ENCODE assay signal across 24 cellular contexts in the genomic region with DNA sequence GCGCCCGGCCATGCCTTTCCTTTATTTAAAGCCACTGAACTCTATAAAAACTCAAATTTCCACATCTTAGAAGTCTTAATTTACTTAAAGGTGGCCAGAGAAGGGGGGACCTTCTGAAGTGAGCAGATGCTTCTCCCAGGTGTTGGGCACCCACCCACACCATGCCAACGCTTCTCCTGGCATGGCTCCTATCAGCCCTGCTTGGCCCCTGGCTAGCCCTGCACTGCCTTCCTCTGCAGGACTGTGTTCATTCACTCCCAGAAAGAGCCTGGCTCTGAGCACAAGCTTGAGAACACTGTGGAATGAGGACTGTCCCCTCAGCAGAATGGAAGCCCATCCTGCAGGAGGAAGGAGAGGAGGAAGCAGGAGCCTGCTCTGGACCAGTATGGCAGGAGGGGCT. TPM values are rescaled to one million over a fixed set of nuclear protein-coding genes. Genes with fewer than 3 reads are reported as not detected.
DNase-seq lines count a peak whose midpoint lies in the region; ATAC-seq, FAIRE-seq and TF ChIP-seq lines count a peak whose summit lies in the region.
"Had no signal": no experiment of that assay in that cellular context is flagged by ENCODE, and none has a peak within 500 bp of the region (broad histone marks: within the 10 kb centered on the region; RNA-seq: fewer than 3 reads in every experiment).

No MANE protein-coding gene starts in this region.

- DNase-seq in HepG2 (ENCODE audit: low spot score): no peak
- no peak for DNase-seq in endodermal cell
- DNase-seq in osteoblast (ENCODE audit: insufficient read length, low spot score, missing footprints): peak; percentile 35
- DNase-seq in upper lobe of right lung: no peak
- no peak for DNase-seq in HK-2 (ENCODE audit: unreplicated experiment)
- DNase-seq in NCI-H526 (lab: John Stamatoyannopoulos, UW): no peak
- no peak for DNase-seq in NCI-H1105 (lab: John Stamatoyannopoulos, UW)
- DNase-seq: activated CD4-positive, alpha-beta T cell treated with anti-CD3 and anti-CD28 coated beads, Interleukin-2, amount 10 ng/mL, durations not matched to agents 24 days and 14 days; activated naive CD4-positive, alpha-beta T cell treated with anti-CD3 and anti-CD28 coated beads, Interleukin-2, amount 50 U/mL, for 16 hours; aorta; central memory CD4-positive, alpha-beta T cell; glutamatergic neuron; IMR-90; NCI-H1105 treated with DMSO at 0.1 percent for 48 hours; NCI-H2081; NCI-H345; NCI-H82 had no signal

- TF ChIP-seq RAD21 in liver (IDR thresholded peaks at IDR 0.05) (no peak), HepG2 (CRISPR knock-in tag; IDR thresholded peaks at IDR 0.05) (no peak)

- H3K4me1 Mint-ChIP-seq in endodermal cell: peaks cover 12% of the 10 kb centered on the region

- no peaks in the 10 kb centered on the region for H3K27me3 Mint-ChIP-seq in endodermal cell (ENCODE audit: insufficient read depth)
- H3K27me3 Mint-ChIP-seq: activated CD4-positive, alpha-beta T cell treated with anti-CD3 and anti-CD28 coated beads, Interleukin-2, amount 10 ng/mL, durations not matched to agents 24 days and 14 days; progenitor cell of endocrine pancreas had no signal

- peak overlapping the region; percentile 55 to 81 for H3K27ac ChIP-seq in liver (ENCODE audit: low read depth in 1 of 2, low read length in 2 of 2)
- H3K27ac ChIP-seq in HepG2 (ENCODE audit: extremely low read length, insufficient read depth, low read length): no peak overlapping the region
- no peak overlapping the region for H3K27ac ChIP-seq in endodermal cell (ENCODE audit: low read depth, low read length)
- no peak overlapping the region for H3K27ac ChIP-seq in osteoblast (ENCODE audit: low read depth, low read length)
- H3K27ac ChIP-seq in upper lobe of right lung: peak overlapping the region; percentile 72
- H3K27ac ChIP-seq: C4-2B had no signal

- TF ChIP-seq EP300 in HepG2 (IDR thresholded peaks at IDR 0.05; ENCODE audit: low read depth in 2 of 2, low read length in 2 of 2): no peak
- no peak for TF ChIP-seq EP300 in HepG2 (CRISPR knock-in tag; IDR thresholded peaks at IDR 0.05; ENCODE audit: borderline replicate concordance)

- POLR2A ChIA-PET in HepG2 (lab: Yijun Ruan, JAX): no interaction called here

- FAIRE-seq in HepG2 (lab: Jason Lieb, UNC): no peak
- FAIRE-seq: D721Med, H54 had no signal

- no peak for TF ChIP-seq POLR2A in HepG2 (IDR thresholded peaks at IDR 0.05; ENCODE audit: insufficient read depth in 1 of 2, low read depth in 2 of 2, low read length in 2 of 2)

- BruUV-seq in HepG2 (replicated peaks; lab: Mats Ljungman, UMichigan): no TSS peak

- peak overlapping the region; percentile 48 for H3K27ac Mint-ChIP-seq in endodermal cell
- H3K27ac Mint-ChIP-seq: activated CD4-positive, alpha-beta T cell treated with anti-CD3 and anti-CD28 coated beads, Interleukin-2, amount 10 ng/mL, durations not matched to agents 24 days and 14 days; nephron; progenitor cell of endocrine pancreas had no signal

- in situ Hi-C loops in HepG2 (cut with HindIII; ENCODE audit: extremely low pct_ligation_motif_present, low pct_unique_long_range_greater_than_20kb): no loop called here

- H3K36me3 Mint-ChIP-seq in endodermal cell (ENCODE audit: low read depth): peaks cover 37% of the 10 kb centered on the region

- H4K20me1 ChIP-seq in HepG2 (ENCODE audit: insufficient read depth, low read length) (peaks cover 5% of the 10 kb centered on the region), osteoblast (ENCODE audit: insufficient read depth, low read length) (peaks cover 18% of the 10 kb centered on the region)

- H3K4me3 Mint-ChIP-seq in endodermal cell: no peak overlapping the region
- H3K4me3 Mint-ChIP-seq: activated CD4-positive, alpha-beta T cell treated with anti-CD3 and anti-CD28 coated beads, Interleukin-2, amount 10 ng/mL, durations not matched to agents 24 days and 14 days; nephron had no signal

- intact Hi-C loops in HepG2 (cut with micrococcal nuclease; ENCODE audit: unreplicated experiment) (no loop called here), upper lobe of right lung (cut with DNase I) (no loop called here)

- no peaks in the 10 kb centered on the region for H3K27me3 ChIP-seq in liver (ENCODE audit: control insufficient read depth in 4 of 4, insufficient read depth in 4 of 4, low read length in 3 of 4)
- H3K27me3 ChIP-seq in HepG2 (ENCODE audit: control insufficient read depth in 1 of 2, insufficient read depth in 2 of 2, low read length in 2 of 2): no peaks in the 10 kb centered on the region
- no peaks in the 10 kb centered on the region for H3K27me3 ChIP-seq in endodermal cell (ENCODE audit: control insufficient read depth, insufficient read depth, low read length, poor library complexity, severe bottlenecking)
- H3K27me3 ChIP-seq in osteoblast (ENCODE audit: insufficient read depth, low read length): no peaks in the 10 kb centered on the region
- no peaks in the 10 kb centered on the region for H3K27me3 ChIP-seq in upper lobe of right lung

- peaks cover 11% of the 10 kb centered on the region for H3K79me2 ChIP-seq in HepG2 (ENCODE audit: insufficient read depth, low read length)
- H3K79me2 ChIP-seq in osteoblast (ENCODE audit: insufficient read depth, low read length): peaks cover 33% of the 10 kb centered on the region

- CTCF ChIA-PET in HepG2 (lab: Yijun Ruan, JAX; ENCODE audit: low intra/inter-chr PET ratio, low total read pairs): no interaction called here

- H3K4me3 ChIP-seq in liver (ENCODE audit: low read depth in 1 of 3, low read length in 3 of 3) (no peak overlapping the region), HepG2 (replicated peaks in 1 of 3; ENCODE audit: insufficient read depth in 1 of 3, low read depth in 2 of 3, low read length in 3 of 3) (no peak overlapping the region), endodermal cell (ENCODE audit: low read length) (no peak overlapping the region), osteoblast (ENCODE audit: insufficient read depth, low read length) (no peak overlapping the region), upper lobe of right lung (no peak overlapping the region)

- peaks cover 0 to 10% (median 3%) of the 10 kb centered on the region in 4 donors for H3K36me3 ChIP-seq in liver (ENCODE audit: control insufficient read depth in 4 of 4, insufficient read depth in 3 of 4, low read depth in 1 of 4, low read length in 3 of 4)
- peaks cover 45 to 66% of the 10 kb centered on the region in 2 experiments for H3K36me3 ChIP-seq in HepG2 (replicated peaks in 1 of 2; ENCODE audit: control insufficient read depth in 1 of 2, insufficient read depth in 2 of 2, low read length in 2 of 2)
- peaks cover 42% of the 10 kb centered on the region for H3K36me3 ChIP-seq in endodermal cell (ENCODE audit: control insufficient read depth, insufficient read depth, low read length)
- peaks cover 19% of the 10 kb centered on the region for H3K36me3 ChIP-seq in osteoblast (ENCODE audit: insufficient read depth, low read length)
- H3K36me3 ChIP-seq in upper lobe of right lung: peaks cover 27% of the 10 kb centered on the region

- ATAC-seq in HepG2 (no peak), upper lobe of right lung (no peak)
- ATAC-seq: SK-N-SH treated with all-trans-retinoic acid at 6 μM for 48 hours had no signal

- H3K9ac ChIP-seq in liver (ENCODE audit: low read depth in 1 of 2, low read length in 2 of 2): no peak overlapping the region
- no peak overlapping the region for H3K9ac ChIP-seq in HepG2 (ENCODE audit: insufficient read depth, low read depth, low read length)
- H3K9ac ChIP-seq in endodermal cell (ENCODE audit: extremely low read depth, low read length, poor library complexity, severe bottlenecking): no peak overlapping the region

- WGBS in liver: 91% methylated on average over 3 of the region's 3 CpGs
- WGBS in HepG2 (ENCODE audit: low lambda C conversion rate): 100% methylated on average over 3 of the region's 3 CpGs
- 100% methylated on average over 1 to 3 of the region's 3 CpGs for WGBS in endodermal cell (ENCODE audit: insufficient coverage in 1 of 2, insufficient read length in 1 of 2), 2 experiments

- H3K4me1 ChIP-seq in liver (ENCODE audit: control insufficient read depth in 4 of 4, insufficient read depth in 4 of 4, low read length in 3 of 4): peaks cover 16 to 53% (median 46%) of the 10 kb centered on the region in 4 donors
- no peaks in the 10 kb centered on the region for H3K4me1 ChIP-seq in HepG2 (ENCODE audit: insufficient read depth, low read length)
- no peaks in the 10 kb centered on the region for H3K4me1 ChIP-seq in endodermal cell (ENCODE audit: control insufficient read depth, insufficient read depth, low read length)
- H3K4me1 ChIP-seq in osteoblast (ENCODE audit: insufficient read depth, low read length): no peaks in the 10 kb centered on the region
- H3K4me1 ChIP-seq in upper lobe of right lung: peaks cover 53% of the 10 kb centered on the region

- H3K4me2 ChIP-seq in HepG2 (ENCODE audit: low read depth, low read length) (no peak overlapping the region), osteoblast (ENCODE audit: insufficient read depth, low read length) (no peak overlapping the region)

- TF ChIP-seq CTCF in liver (IDR thresholded peaks at IDR 0.05; ENCODE audit: low read depth, low read length, missing input control): no peak
- no peak for TF ChIP-seq CTCF in HepG2 (CRISPR knock-in tag; IDR thresholded peaks at IDR 0.05)
- TF ChIP-seq CTCF in endodermal cell (conservative IDR thresholded peaks at IDR 0.05): no peak
- no peak for TF ChIP-seq CTCF in osteoblast (IDR thresholded peaks at IDR 0.05; ENCODE audit: extremely low read depth, low read depth, low read length)
- no peak for TF ChIP-seq CTCF in upper lobe of right lung (IDR thresholded peaks at IDR 0.05)

- H3K9me3 ChIP-seq in liver (ENCODE audit: control insufficient read depth in 4 of 4, low read length in 3 of 4): no peaks in the 10 kb centered on the region
- H3K9me3 ChIP-seq in HepG2 (ENCODE audit: low read length): no peaks in the 10 kb centered on the region
- H3K9me3 ChIP-seq in endodermal cell (ENCODE audit: control insufficient read depth, low read length): no peaks in the 10 kb centered on the region
- no peaks in the 10 kb centered on the region for H3K9me3 ChIP-seq in osteoblast (ENCODE audit: low read depth, low read length)
- H3K9me3 ChIP-seq in upper lobe of right lung: no peaks in the 10 kb centered on the region

- H2AFZ ChIP-seq in HepG2 (ENCODE audit: low read length): no peak overlapping the region
- no peak overlapping the region for H2AFZ ChIP-seq in osteoblast (ENCODE audit: low read length)

- H3K9me3 Mint-ChIP-seq in endodermal cell: no peaks in the 10 kb centered on the region
- H3K9me3 Mint-ChIP-seq: activated CD4-positive, alpha-beta T cell treated with anti-CD3 and anti-CD28 coated beads, Interleukin-2, amount 10 ng/mL, durations not matched to agents 24 days and 14 days; nephron had no signal

RNA-seq across cellular contexts. Expression of a gene that starts 34.6 kb away (rescaled TPM):
- 10 to 100 TPM; 19.5 to 55.1 TPM for total RNA-seq in liver
- polyA plus RNA-seq in liver: 10 to 100 TPM; 18.2 to 35.6 TPM
- 41.7 and 66.7 TPM in 2 replicates for total RNA-seq in HepG2 (2016; rRNA removed; fragmentation: Illumina TruSeq; extraction: Trizol)
- total RNA-seq in HepG2 (2016; cell fraction: cytosol; rRNA removed; fragmentation: Illumina TruSeq; extraction: Trizol; ENCODE audit: low read depth): 9.5 and 13.8 TPM in 2 replicates
- total RNA-seq in HepG2 (2016; cell fraction: insoluble cytoplasmic fraction; rRNA removed; fragmentation: Illumina TruSeq; extraction: Trizol): 41.6 and 68.2 TPM in 2 replicates
- 19.0 and 21.9 TPM in 2 replicates for total RNA-seq in HepG2 (2016; cell fraction: membrane; rRNA removed; fragmentation: Illumina TruSeq; extraction: Trizol)
- 26.8 and 27.4 TPM in 2 replicates for total RNA-seq in HepG2 (2016; cell fraction: nucleus; rRNA removed; fragmentation: Illumina TruSeq; extraction: Trizol)
- polyA plus RNA-seq in HepG2 (2011; rRNA removed): 51.0 and 61.6 TPM in 2 replicates
- 42.3 and 50.3 TPM in 2 replicates for polyA plus RNA-seq in HepG2 (2011; cell fraction: cytosol; rRNA removed)
- polyA plus RNA-seq in HepG2 (2011; cell fraction: nucleus; rRNA removed): 41.8 and 43.9 TPM in 2 replicates
- polyA plus RNA-seq in HepG2 (2012): 40.6 and 42.9 TPM in 2 replicates
- polyA plus RNA-seq in HepG2 (2016; cell fraction: cytosol; fragmentation: Illumina TruSeq; extraction: Trizol; ENCODE audit: low read depth): 3.0 and 3.1 TPM in 2 replicates
- 50.7 and 53.6 TPM in 2 replicates for polyA plus RNA-seq in HepG2 (2016; cell fraction: insoluble cytoplasmic fraction; fragmentation: Illumina TruSeq; extraction: Trizol; ENCODE audit: low read depth)
- polyA plus RNA-seq in HepG2 (2016; cell fraction: membrane; fragmentation: Illumina TruSeq; extraction: Trizol; ENCODE audit: low read depth): 7.0 and 7.1 TPM in 2 replicates
- 40.6 and 48.9 TPM in 2 replicates for polyA plus RNA-seq in HepG2 (2016; cell fraction: nucleus; fragmentation: Illumina TruSeq; extraction: Trizol; ENCODE audit: insufficient read depth, low read depth)
- 16.2 and 65.9 TPM in 2 replicates for polyA minus RNA-seq in HepG2 (2011; rRNA and poly(A)+ RNA removed; ENCODE audit: low replicate concordance)
- polyA minus RNA-seq in HepG2 (2011; cell fraction: cytosol; rRNA and poly(A)+ RNA removed): 38.9 and 45.0 TPM in 2 replicates
- polyA minus RNA-seq in HepG2 (2011; cell fraction: nucleus; rRNA and poly(A)+ RNA removed): 43.4 and 53.0 TPM in 2 replicates
- total RNA-seq in endodermal cell: 10 to 100 TPM; 20.5 to 36.9 TPM
- 30.6 TPM for polyA plus RNA-seq in endodermal cell (2013, experiment 1 of 2)
- polyA plus RNA-seq in endodermal cell (2013, experiment 2 of 2): 32.2 TPM
- 90.5 and 91.6 TPM in 2 replicates for total RNA-seq in osteoblast
- 53.7 TPM for total RNA-seq in upper lobe of right lung

Comparison
In these comparisons a context has a peak if more than half of its experiments do, and no peak if none do; other contexts are left out.
1. H3K27ac ChIP-seq: peak in liver (2 of 2) and upper lobe of right lung (single experiment); none in HepG2 (single experiment), endodermal cell (single experiment) and osteoblast (single experiment).